8 cellular contexts compared by ENCODE assay signal in genomic region chr14:103562135-103562384, GRCh38. TPM values are rescaled to one million over a fixed set of nuclear protein-coding genes. Genes with fewer than 3 reads are reported as not detected.
DNase-seq lines count a peak whose midpoint lies in the region; ATAC-seq and TF ChIP-seq lines count a peak whose summit lies in the region.

No MANE protein-coding gene starts in this region.

- TF ChIP-seq EP300 in neural cell (conservative IDR thresholded peaks at IDR 0.05; ENCODE audit: poor library complexity, severe bottlenecking): no peak

- H3K9ac ChIP-seq in OCI-LY3 (ENCODE audit: low read length): peak overlapping the region; percentile 90
- peak overlapping the region; percentile 94 for H3K9ac ChIP-seq in neural cell (ENCODE audit: low read length)

- H3K9me3 ChIP-seq in OCI-LY3 (ENCODE audit: insufficient read depth, low read length) (no peaks in the 10 kb centered on the region), neural cell (ENCODE audit: low read length) (no peaks in the 10 kb centered on the region)
- no peaks in the 10 kb centered on the region for H3K9me3 ChIP-seq in effector memory CD4-positive, alpha-beta T cell (ENCODE audit: control insufficient read depth, low read length)

- H4K20me1 ChIP-seq in OCI-LY3 (ENCODE audit: insufficient read depth, low read length) (peaks cover 34% of the 10 kb centered on the region), neural cell (ENCODE audit: insufficient read depth) (no peaks in the 10 kb centered on the region)

- no peaks in the 10 kb centered on the region for H3F3A ChIP-seq in neural cell (ENCODE audit: insufficient read depth, low read length, poor library complexity, severe bottlenecking)

- DNase-seq in effector memory CD4-positive, alpha-beta T cell: no peak
- no peak for DNase-seq in putamen (ENCODE audit: low spot score)

- peak overlapping the region; percentile 97 for H3K27ac ChIP-seq in ACC112 (ENCODE audit: low read depth, low read length)
- peak overlapping the region; percentile 77 for H3K27ac ChIP-seq in OCI-LY3 (ENCODE audit: low read length)
- H3K27ac ChIP-seq in effector memory CD4-positive, alpha-beta T cell (ENCODE audit: insufficient read depth, low read length, poor library complexity, severe bottlenecking): peak overlapping the region; percentile 88
- H3K27ac ChIP-seq in neural cell (ENCODE audit: low read length): peak overlapping the region; percentile 92

- peak overlapping the region; percentile 99 for H3K4me3 ChIP-seq in ACC112 (ENCODE audit: low read depth, low read length)
- H3K4me3 ChIP-seq in OCI-LY3 (ENCODE audit: low read length): peak overlapping the region; percentile 93
- peak overlapping the region; percentile 97 for H3K4me3 ChIP-seq in effector memory CD4-positive, alpha-beta T cell (ENCODE audit: insufficient read depth, low read depth, low read length, poor library complexity, severe bottlenecking)
- peak overlapping the region; percentile 100 for H3K4me3 ChIP-seq in neural cell (ENCODE audit: low read length)

- peak overlapping the region; percentile 94 for H2AFZ ChIP-seq in ACC112 (ENCODE audit: low read length, unreplicated experiment)
- no peak overlapping the region for H2AFZ ChIP-seq in OCI-LY3 (ENCODE audit: low read depth, low read length)
- peak overlapping the region; percentile 60 for H2AFZ ChIP-seq in neural cell (ENCODE audit: low read depth, low read length)

- H3K27me3 ChIP-seq in ACC112 (ENCODE audit: insufficient read depth, low read length): no peaks in the 10 kb centered on the region
- H3K27me3 ChIP-seq in OCI-LY3 (ENCODE audit: low read depth, low read length): no peaks in the 10 kb centered on the region
- no peaks in the 10 kb centered on the region for H3K27me3 ChIP-seq in effector memory CD4-positive, alpha-beta T cell (replicated peaks; ENCODE audit: control insufficient read depth, insufficient read depth, low read length, poor library complexity, severe bottlenecking)
- H3K27me3 ChIP-seq in neural cell (ENCODE audit: insufficient read depth, low read depth, low read length): no peaks in the 10 kb centered on the region

- TF ChIP-seq CTCF in OCI-LY3 (IDR thresholded peaks at IDR 0.05; ENCODE audit: low read depth, low read length) (no peak), neural cell (IDR thresholded peaks at IDR 0.05; ENCODE audit: poor library complexity, severe bottlenecking) (no peak)

- H3K9me2 ChIP-seq in neural cell (ENCODE audit: insufficient read depth, low read length): no peaks in the 10 kb centered on the region

- H3K4me1 ChIP-seq in ACC112 (ENCODE audit: control insufficient read depth, insufficient read depth, low read length, unreplicated experiment) (peaks cover 48% of the 10 kb centered on the region), OCI-LY3 (ENCODE audit: low read length) (peaks cover 27% of the 10 kb centered on the region)
- H3K4me1 ChIP-seq in effector memory CD4-positive, alpha-beta T cell (ENCODE audit: control insufficient read depth, insufficient read depth, low read length, poor library complexity, severe bottlenecking): peaks cover 23% of the 10 kb centered on the region

- H3K36me3 ChIP-seq in ACC112 (ENCODE audit: insufficient read depth, low read length): peaks cover 19% of the 10 kb centered on the region
- H3K36me3 ChIP-seq in OCI-LY3 (replicated peaks; ENCODE audit: low read depth, low read length): peaks cover 29% of the 10 kb centered on the region
- H3K36me3 ChIP-seq in effector memory CD4-positive, alpha-beta T cell (ENCODE audit: control insufficient read depth, insufficient read depth, low read length): peaks cover 16% of the 10 kb centered on the region
- peaks cover 6% of the 10 kb centered on the region for H3K36me3 ChIP-seq in neural cell (ENCODE audit: insufficient read depth, low read length)

- peaks cover 91% of the 10 kb centered on the region for H3K79me2 ChIP-seq in ACC112 (ENCODE audit: control insufficient read depth, insufficient read depth, low read length, unreplicated experiment)
- peaks cover 89% of the 10 kb centered on the region for H3K79me2 ChIP-seq in OCI-LY3 (ENCODE audit: low read length)
- peaks cover 85% of the 10 kb centered on the region for H3K79me2 ChIP-seq in neural cell (replicated peaks; ENCODE audit: insufficient read depth, low read length)

- TF ChIP-seq RAD21 in neural cell (conservative IDR thresholded peaks at IDR 0.05): no peak

- H3K4me2 ChIP-seq in OCI-LY3 (ENCODE audit: low read length): peak overlapping the region; percentile 82
- peak overlapping the region; percentile 86 for H3K4me2 ChIP-seq in neural cell (ENCODE audit: low read length)

- ATAC-seq in GM19468 (IDR thresholded peaks at IDR 0.05; ENCODE audit: extremely low read depth, unreplicated experiment): peak; percentile 6
- no peak for ATAC-seq in HG02970 (IDR thresholded peaks at IDR 0.05; ENCODE audit: low FRiP score, unreplicated experiment)
- no peak for ATAC-seq in HG03175 (IDR thresholded peaks at IDR 0.05; ENCODE audit: unreplicated experiment)

TF ChIP-seq in neural cell, 6 proteins besides CTCF, POLR2A, EP300 and RAD21:
- TF ChIP-seq MXI1 (conservative IDR thresholded peaks at IDR 0.05; ENCODE audit: poor library complexity, severe bottlenecking) (no peak), REST (IDR thresholded peaks at IDR 0.05; ENCODE audit: borderline replicate concordance) (peak; percentile 39), TAF1 (IDR thresholded peaks at IDR 0.05; ENCODE audit: low read depth) (peak; percentile 42)

RNA-seq across cellular contexts. Expression of gene BAG5, which starts 0.4 kb away (rescaled TPM):
- polyA plus RNA-seq in neural cell: 25.5 and 27.2 TPM in 2 replicates
- 53.6 and 58.3 TPM in 2 replicates for polyA minus RNA-seq in neural cell

RNA-seq across cellular contexts. Expression of gene COA8, which starts 0.7 kb away (rescaled TPM):
- polyA plus RNA-seq in neural cell: 86.5 and 169 TPM in 2 replicates
- polyA minus RNA-seq in neural cell: 36.3 and 39.6 TPM in 2 replicates

RNA-seq across cellular contexts. Expression of gene TRMT61A, which starts 33.1 kb away (rescaled TPM):
- polyA plus RNA-seq in neural cell: 8.2 and 10.2 TPM in 2 replicates
- polyA minus RNA-seq in neural cell: 5.9 and 6.8 TPM in 2 replicates

RNA-seq across cellular contexts. Expression of gene CKB, which starts 39.4 kb away (rescaled TPM):
- 918 and 1,148 TPM in 2 replicates for polyA plus RNA-seq in neural cell
- 398 and 444 TPM in 2 replicates for polyA minus RNA-seq in neural cell
